In genomic region chr1:114034561-114035303, GRCh38 we compare ENCODE assay signal across 18 cellular contexts. TPM values are rescaled to one million over a fixed set of nuclear protein-coding genes. Genes with fewer than 3 reads are reported as not detected.
DNase-seq lines count a peak whose midpoint lies in the region; ATAC-seq and TF ChIP-seq lines count a peak whose summit lies in the region.
"Had no signal": no experiment of that assay in that cellular context is flagged by ENCODE, and none has a peak within 500 bp of the region (broad histone marks: within the 10 kb centered on the region; RNA-seq: fewer than 3 reads in every experiment).

No MANE protein-coding gene starts in this region.

- no peaks in the 10 kb centered on the region for H3K9me3 ChIP-seq in iPS-18a (ENCODE audit: control insufficient read depth, low read depth, low read length)

- H3K9me3 Mint-ChIP-seq in natural killer cell: no peaks in the 10 kb centered on the region

- ATAC-seq in natural killer cell: no peak
- ATAC-seq: GM12878 had no signal

- peak overlapping the region; percentile 71 for H3K4me3 ChIP-seq in iPS-18a (ENCODE audit: low read length)
- H3K4me3 ChIP-seq: GM12878 had no signal

- H3K36me3 ChIP-seq in iPS-18a (ENCODE audit: control insufficient read depth, low read depth, low read length): no peaks in the 10 kb centered on the region

- H3K36me3 Mint-ChIP-seq in natural killer cell: no peaks in the 10 kb centered on the region

- no peak overlapping the region for H3K27ac Mint-ChIP-seq in natural killer cell

- intact Hi-C loops in natural killer cell (cut with micrococcal nuclease): no loop called here

- peak overlapping the region; percentile 65 for H3K27ac ChIP-seq in VCaP
- peak overlapping the region; percentile 59 for H3K27ac ChIP-seq in iPS-18a (ENCODE audit: low read length)

- no peaks in the 10 kb centered on the region for H3K27me3 Mint-ChIP-seq in natural killer cell (ENCODE audit: low read depth in 2 of 2)

- TF ChIP-seq CTCF in VCaP (conservative IDR thresholded peaks at IDR 0.05): no peak
- TF ChIP-seq CTCF in natural killer cell (IDR thresholded peaks at IDR 0.05): no peak

- H3K4me1 ChIP-seq in iPS-18a (ENCODE audit: control insufficient read depth, low read depth, low read length): peaks cover 70% of the 10 kb centered on the region

- no peak overlapping the region for H3K4me3 Mint-ChIP-seq in natural killer cell

- no peaks in the 10 kb centered on the region for H3K27me3 ChIP-seq in iPS-18a (ENCODE audit: control insufficient read depth, insufficient read depth, low read length)

- H3K9ac ChIP-seq in iPS-18a (ENCODE audit: low read length): no peak overlapping the region

- DNase-seq in A172 (ENCODE audit: low spot score) (peak; percentile 35), HT1080 (ENCODE audit: low read depth) (peak; percentile 39), activated T-cell treated with anti-CD3 and anti-CD28 coated beads for 4 hours (no peak), natural killer cell (no peak), OCI-M1 (lab: John Stamatoyannopoulos, UW) (no peak), NCI-H510A (lab: John Stamatoyannopoulos, UW) (no peak)
- DNase-seq: C1 segment of cervical spinal cord, COR-L47, GOT3, IMR-90, Kasumi-1, MV-4-11, NCI-H1436, NCI-H2029 treated with DMSO at 0.1 percent for 48 hours, NCI-H526 had no signal

- no peaks in the 10 kb centered on the region for H3K4me1 Mint-ChIP-seq in natural killer cell

RNA-seq across cellular contexts. Expression of gene OLFML3, which starts 55.5 kb away (rescaled TPM):
- 26.8 and 31.2 TPM in 2 replicates for total RNA-seq in A172 (2014; rRNA removed; shearing (Covaris generic))
- 4.0 and 5.1 TPM in 2 replicates for total RNA-seq in HT1080 (2014; rRNA removed; shearing (Covaris generic))
- polyA plus RNA-seq in HT1080 (2015; cell fraction: cytosol; rRNA removed): 1.2 and 1.5 TPM in 2 replicates
- 2.0 and 3.9 TPM in 2 replicates for polyA plus RNA-seq in HT1080 (2015; cell fraction: nucleus; rRNA removed)
- total RNA-seq in natural killer cell: under 1 TPM in 1 of 3 donors, not detected in 2; 0.16 TPM
- total RNA-seq: GM12878 had no signal

Comparison
In these comparisons a context has a peak if more than half of its experiments do, and no peak if none do; other contexts are left out.
1. DNase-seq: peak in A172 (single experiment) and HT1080 (single experiment); none in activated T-cell treated with anti-CD3 and anti-CD28 coated beads for 4 hours (single experiment), natural killer cell (single experiment), OCI-M1 (single experiment) and NCI-H510A (single experiment).